In genomic region chr10:77156406-77156879, GRCh38 we compare ENCODE assay signal across 14 cellular contexts.
DNase-seq lines count a peak whose midpoint lies in the region; ATAC-seq and TF ChIP-seq lines count a peak whose summit lies in the region.
"Had no signal": no experiment of that assay in that cellular context is flagged by ENCODE, and none has a peak within 500 bp of the region (broad histone marks: within the 10 kb centered on the region; RNA-seq: fewer than 3 reads in every experiment).

No MANE protein-coding gene starts in this region.

- intact Hi-C loops in ascending aorta (cut with DNase I) (no loop called here), spleen (cut with DNase I; ENCODE audit: low total_unique reads) (no loop called here)

- no peaks in the 10 kb centered on the region for H3K27me3 ChIP-seq in ascending aorta
- H3K27me3 ChIP-seq in spleen (replicated peaks in 1 of 7) = no peaks in the 10 kb centered on the region
- H3K27me3 ChIP-seq: upper lobe of left lung had no signal

- peak overlapping the region; percentile 50 to 54 for H3K27ac ChIP-seq in ascending aorta
- H3K27ac ChIP-seq in spleen = peak overlapping the region; percentile 19 to 75 (median 62)
- H3K27ac ChIP-seq: upper lobe of left lung had no signal

- no peak for TF ChIP-seq CTCF in ascending aorta (IDR thresholded peaks at IDR 0.05)
- TF ChIP-seq CTCF in spleen (IDR thresholded peaks at IDR 0.05 in 8 of 11, conservative IDR thresholded peaks at IDR 0.05 in 3 of 11) = no peak

- no peaks in the 10 kb centered on the region for H3K36me3 ChIP-seq in ascending aorta
- H3K36me3 ChIP-seq in spleen = no peaks in the 10 kb centered on the region
- H3K36me3 ChIP-seq: upper lobe of left lung had no signal

- TF ChIP-seq POLR2A in spleen (IDR thresholded peaks at IDR 0.05) = no peak

- H3K4me3 ChIP-seq in ascending aorta (no peak overlapping the region), spleen (no peak overlapping the region)
- H3K4me3 ChIP-seq: upper lobe of left lung had no signal

- 31 to 66% (median 53%) methylated on average over 5 of the region's 5 CpGs for WGBS in spleen, 5 donors

- DNase-seq in HT1080 (ENCODE audit: low read depth) (peak; percentile 89), ascending aorta (ENCODE audit: low spot score in 2 of 2) (no peak), hepatic stellate cell (ENCODE audit: low spot score) (peak; percentile 33), spleen (no peak), SIG-M5 treated with dmso at 0.1 percent for 504 hours (lab: John Stamatoyannopoulos, UW; ENCODE audit: unreplicated experiment) (no peak), NCI-H2227 treated with DMSO at 0.1 percent for 48 hours (lab: John Stamatoyannopoulos, UW) (no peak)
- DNase-seq: activated naive CD8-positive, alpha-beta T cell treated with anti-CD3 and anti-CD28 coated beads, Interleukin-2, amount 50 U/mL, for 24 hours; H9; NCI-H1105; NCI-H69; posterior cingulate gyrus; upper lobe of left lung had no signal

- peaks cover 0 to 43% of the 10 kb centered on the region in 2 donors for H3K4me1 ChIP-seq in ascending aorta
- peaks cover 0 to 14% (median 2%) of the 10 kb centered on the region in 6 donors for H3K4me1 ChIP-seq in spleen
- H3K4me1 ChIP-seq: upper lobe of left lung had no signal

- no peaks in the 10 kb centered on the region for H3K9me3 ChIP-seq in ascending aorta
- no peaks in the 10 kb centered on the region for H3K9me3 ChIP-seq in spleen
- H3K9me3 ChIP-seq: upper lobe of left lung had no signal

- ATAC-seq in GM18517 (IDR thresholded peaks at IDR 0.05; ENCODE audit: unreplicated experiment) (no peak), GM18907 (IDR thresholded peaks at IDR 0.05; ENCODE audit: unreplicated experiment) (no peak)
- ATAC-seq: activated naive CD8-positive, alpha-beta T cell treated with anti-CD3 and anti-CD28 coated beads, Interleukin-2, amount 50 U/mL, for 24 hours had no signal

Comparison
In these comparisons a context has a peak if more than half of its experiments do, and no peak if none do; other contexts are left out.
1. DNase-seq: peak in HT1080 (single experiment) and hepatic stellate cell (single experiment); none in ascending aorta (0 of 2), spleen (single experiment), SIG-M5 treated with dmso at 0.1 percent for 504 hours (single experiment) and NCI-H2227 treated with DMSO at 0.1 percent for 48 hours (single experiment).